13 cellular contexts compared by ENCODE assay signal in genomic region chr14:71592361-71592760, GRCh38.
DNase-seq lines count a peak whose midpoint lies in the region; ATAC-seq and TF ChIP-seq lines count a peak whose summit lies in the region.
"Had no signal": no experiment of that assay in that cellular context is flagged by ENCODE, and none has a peak within 500 bp of the region (broad histone marks: within the 10 kb centered on the region; RNA-seq: fewer than 3 reads in every experiment).

No MANE protein-coding gene starts in this region.

- H3K4me1 Mint-ChIP-seq in effector memory CD8-positive, alpha-beta T cell (ENCODE audit: low read depth in 2 of 2): peaks cover 13 to 20% of the 10 kb centered on the region in 2 donors

- DNase-seq in A673 (ENCODE audit: low spot score): no peak
- DNase-seq in DND-41: peak; percentile 20
- DNase-seq in SJCRH30: no peak
- peak; percentile 25 for DNase-seq in iPS-NIHi11 (ENCODE audit: low spot score)
- DNase-seq in effector memory CD8-positive, alpha-beta T cell: no peak
- no peak for DNase-seq in anterior cingulate cortex (lab: John Stamatoyannopoulos, UW)
- DNase-seq in BE2C: no peak
- DNase-seq: NCI-H2107, sigmoid colon had no signal

- H3K27ac ChIP-seq in A673 (ENCODE audit: low read depth, low read length, poor library complexity, severe bottlenecking) (peak overlapping the region; percentile 30), DND-41 (ENCODE audit: low read length) (peak overlapping the region; percentile 81), SJCRH30 (peak overlapping the region; percentile 12; the same call in 1 of the 2 replicates)
- H3K27ac ChIP-seq: C4-2B, gastroesophageal sphincter, sigmoid colon, suprapubic skin had no signal

- H3K9me3 Mint-ChIP-seq in effector memory CD8-positive, alpha-beta T cell: no peaks in the 10 kb centered on the region

- BruUV-seq in A673 (replicated peaks; lab: Mats Ljungman, UMichigan): no TSS peak

- no peaks in the 10 kb centered on the region for H3K27me3 ChIP-seq in A673 (replicated peaks; ENCODE audit: insufficient read depth, low read depth, low read length, poor library complexity)
- H3K27me3 ChIP-seq in DND-41 (ENCODE audit: insufficient read depth, low read length, poor library complexity): no peaks in the 10 kb centered on the region
- H3K27me3 ChIP-seq in SJCRH30: no peaks in the 10 kb centered on the region
- no peaks in the 10 kb centered on the region for H3K27me3 ChIP-seq in BE2C
- H3K27me3 ChIP-seq: gastroesophageal sphincter, sigmoid colon, suprapubic skin had no signal

- no peak overlapping the region for H3K4me3 Mint-ChIP-seq in effector memory CD8-positive, alpha-beta T cell

- CTCF ChIA-PET in A673 (lab: Charles Lee): no interaction called here

- TF ChIP-seq CTCF in A673 (conservative IDR thresholded peaks at IDR 0.05; ENCODE audit: low read depth, low read length): no peak
- no peak for TF ChIP-seq CTCF in DND-41 (IDR thresholded peaks at IDR 0.05; ENCODE audit: borderline replicate concordance, extremely low read depth, low read length, poor library complexity, severe bottlenecking)
- TF ChIP-seq CTCF in BE2C (IDR thresholded peaks at IDR 0.05; ENCODE audit: low read depth, low read length): no peak

- no peaks in the 10 kb centered on the region for H3K36me3 Mint-ChIP-seq in effector memory CD8-positive, alpha-beta T cell (ENCODE audit: insufficient read depth)

- POLR2A ChIA-PET in A673 (lab: Charles Lee; ENCODE audit: low non-redundant PET): interaction anchor here (0.7 kb wide), 1 partner anchor 1191 kb away, joined by 4 read pairs; no protein-coding TSS in a partner anchor

- intact Hi-C loops in A673 (cut with micrococcal nuclease; ENCODE audit: unreplicated experiment): no loop called here

- peak overlapping the region in 1 of 2 donors; percentile 22 for H3K27ac Mint-ChIP-seq in effector memory CD8-positive, alpha-beta T cell

- H3K9me3 ChIP-seq in A673 (ENCODE audit: low read depth, low read length, poor library complexity, severe bottlenecking) (no peaks in the 10 kb centered on the region), DND-41 (ENCODE audit: insufficient read depth, low read length, severe bottlenecking) (no peaks in the 10 kb centered on the region), SJCRH30 (replicated peaks) (no peaks in the 10 kb centered on the region), BE2C (no peaks in the 10 kb centered on the region)
- H3K9me3 ChIP-seq: gastroesophageal sphincter, sigmoid colon, suprapubic skin had no signal

- H3K79me2 ChIP-seq in DND-41 (ENCODE audit: insufficient read depth, low read length): peaks cover 38% of the 10 kb centered on the region

- no peaks in the 10 kb centered on the region for H3K27me3 Mint-ChIP-seq in effector memory CD8-positive, alpha-beta T cell

- H3K4me1 ChIP-seq in A673 (ENCODE audit: insufficient read depth, low read length, poor library complexity, severe bottlenecking) (peaks cover 70% of the 10 kb centered on the region), DND-41 (ENCODE audit: insufficient read depth, low read length) (peaks cover 64% of the 10 kb centered on the region), SJCRH30 (peaks cover 14% of the 10 kb centered on the region), BE2C (peaks cover 16% of the 10 kb centered on the region)

- peak overlapping the region; percentile 50 for H3K4me2 ChIP-seq in DND-41 (ENCODE audit: insufficient read depth, low read length)

- H3K4me3 ChIP-seq in A673 (ENCODE audit: low read depth, low read length, poor library complexity, severe bottlenecking): no peak overlapping the region
- 0 out of 4 replicates have a peak overlapping the region, but pooled peaks of 1 of the 2 experiments have one; percentile 21 for H3K4me3 ChIP-seq in DND-41 (ENCODE audit: low read depth in 1 of 2, low read length in 2 of 2)
- no peak overlapping the region for H3K4me3 ChIP-seq in SJCRH30
- no peak overlapping the region for H3K4me3 ChIP-seq in BE2C (ENCODE audit: low read depth, low read length)
- H3K4me3 ChIP-seq: gastroesophageal sphincter, sigmoid colon, suprapubic skin had no signal

- peaks cover 3% of the 10 kb centered on the region; the same call in 1 of the 2 replicates for H4K20me1 ChIP-seq in DND-41 (ENCODE audit: insufficient read depth, low read length)

- peak overlapping the region; percentile 17; the same call in 1 of the 2 replicates for H3K9ac ChIP-seq in DND-41 (ENCODE audit: low read depth, low read length)

- ATAC-seq in DND-41 (ENCODE audit: insufficient read depth, low read depth) (0 out of 3 replicates have a peak, but pooled peaks have one; percentile 11), GM21786 (IDR thresholded peaks at IDR 0.05; ENCODE audit: unreplicated experiment) (no peak)
- no peak for ATAC-seq in effector memory CD8-positive, alpha-beta T cell (replicated peaks)
- ATAC-seq: gastroesophageal sphincter had no signal

- H3K36me3 ChIP-seq in A673 (ENCODE audit: insufficient read depth, low read length, poor library complexity, severe bottlenecking) (no peaks in the 10 kb centered on the region), DND-41 (ENCODE audit: insufficient read depth, low read length) (peaks cover 4% of the 10 kb centered on the region; the same call in 1 of the 2 replicates), SJCRH30 (no peaks in the 10 kb centered on the region), BE2C (no peaks in the 10 kb centered on the region)
- H3K36me3 ChIP-seq: gastroesophageal sphincter, sigmoid colon, suprapubic skin had no signal

- H2AFZ ChIP-seq in DND-41 (ENCODE audit: low read depth, low read length): no peak overlapping the region

Comparison
In these comparisons a context has a peak if more than half of its experiments do, and no peak if none do; other contexts are left out.
1. DNase-seq: peak in DND-41 (single experiment) and iPS-NIHi11 (single experiment); none in A673 (single experiment), SJCRH30 (0 of 2), effector memory CD8-positive, alpha-beta T cell (0 of 3), anterior cingulate cortex (0 of 58) and BE2C (single experiment).
2. H3K27ac ChIP-seq: peak in every context shown above with its lines; median percentile 81 in DND-41; 30 in A673; 12 in SJCRH30.